In genomic region chr6:68757821-68758220, GRCh38 we compare ENCODE assay signal across 36 cellular contexts.
"Had no signal": no experiment of that assay in that cellular context is flagged by ENCODE, and none has a peak within 500 bp of the region (broad histone marks: within the 10 kb centered on the region; RNA-seq: fewer than 3 reads in every experiment).

No MANE protein-coding gene starts in this region.

- DNase-seq: activated B cell treated with CpG ODN at 0.5 μM for 24 hours; activated CD4-positive, alpha-beta memory T cell treated with anti-CD3 and anti-CD28 coated beads for 36 hours; activated CD4-positive, alpha-beta T cell treated with anti-CD3 and anti-CD28 coated beads for 4 hours; activated CD4-positive, alpha-beta T cell treated with anti-CD3 and anti-CD28 coated beads, Interleukin-2, amount 10 ng/mL, durations not matched to agents 24 days and 14 days; activated CD4-positive, alpha-beta T cell treated with anti-CD3 and anti-CD28 coated beads, Interleukin-2, amount 50 U/mL, for 1 hour; activated CD4-positive, alpha-beta T cell treated with anti-CD3 and anti-CD28 coated beads, Interleukin-2, amount 50 U/mL, for 4 hours; activated CD4-positive, CD25-positive, alpha-beta regulatory T cell treated with anti-CD3 and anti-CD28 coated beads, Interleukin-2, amount 50 U/mL, for 72 hours; activated CD8-positive, alpha-beta memory T cell treated with anti-CD3 and anti-CD28 coated beads, Interleukin-2, amount 50 U/mL, for 4 hours; activated CD8-positive, alpha-beta T cell treated with anti-CD3 and anti-CD28 coated beads for 36 hours; activated effector memory CD4-positive, alpha-beta T cell treated with anti-CD3 and anti-CD28 coated beads, Interleukin-2, amount 50 U/mL, for 16 hours; activated gamma-delta T cell treated with Interleukin-2 at 50 U/mL for 16 hours; activated naive CD4-positive, alpha-beta T cell; activated naive CD4-positive, alpha-beta T cell treated with anti-CD3 and anti-CD28 coated beads for 36 hours; activated naive CD4-positive, alpha-beta T cell treated with anti-CD3 and anti-CD28 coated beads, Interleukin-2, amount 50 U/mL, for 16 hours; activated naive CD8-positive, alpha-beta T cell treated with anti-CD3 and anti-CD28 coated beads for 36 hours; activated T-cell treated with anti-CD3 and anti-CD28 coated beads for 4 hours; activated T-cell treated with anti-CD3 and anti-CD28 coated beads, Interleukin-2, amount 50 U/mL, for 1 hour; activated T-cell treated with anti-CD3 and anti-CD28 coated beads, Interleukin-2, amount 50 U/mL, for 4 hours; activated T-cell treated with anti-CD3 and anti-CD28 coated beads, Interleukin-2, amount 50 U/mL, for 72 hours; adrenal gland; amniotic stem cell; aorta; body of pancreas; brain microvascular endothelial cell; central memory CD4-positive, alpha-beta T cell; T-helper 2 cell; T-helper 9 cell had no signal

- H3K9me3 Mint-ChIP-seq: activated B cell treated with CpG ODN at 0.5 μM for 24 hours; activated CD4-positive, alpha-beta memory T cell treated with anti-CD3 and anti-CD28 coated beads for 36 hours; activated CD4-positive, alpha-beta T cell treated with anti-CD3 and anti-CD28 coated beads, Interleukin-2, amount 10 ng/mL, durations not matched to agents 24 days and 14 days; activated CD8-positive, alpha-beta T cell treated with anti-CD3 and anti-CD28 coated beads for 36 hours; activated naive CD4-positive, alpha-beta T cell treated with anti-CD3 and anti-CD28 coated beads for 36 hours; activated naive CD4-positive, alpha-beta T cell treated with anti-CD3 and anti-CD28 coated beads, Interleukin-2, amount 50 U/mL, for 72 hours; activated naive CD8-positive, alpha-beta T cell treated with anti-CD3 and anti-CD28 coated beads for 36 hours; activated T-cell treated with anti-CD3 and anti-CD28 coated beads, Interleukin-2, amount 50 U/mL, for 4 hours; activated T-cell treated with anti-CD3 and anti-CD28 coated beads, Interleukin-2, amount 50 U/mL, for 72 hours; activated T-helper 1 cell treated with anti-CD3 and anti-CD28 coated beads, Interleukin-12 subunit alpha, Interleukin-12 subunit beta, Interleukin-2, Interleukin-4 antibody, amounts not matched to agents 30 ng/mL and 10 ng/mL and 1 ng/mL, durations not matched to agents 14 hours and 24 hours and 36 hours; activated T-helper 17 cell treated with anti-CD3 and anti-CD28 coated beads, Interleukin-2, amount 50 U/mL, for 72 hours; T-helper 1 cell treated with Interleukin-12 subunit alpha and Interleukin-12 subunit beta and Interleukin-4 antibody, amounts not matched to agents 30 μg/mL and 1 μg/mL, for 36 hours; T-helper 2 cell treated with Interferon-gamma antibody and Interleukin-4, amounts not matched to agents 5 μg/mL and 100 μg/mL, for 36 hours had no signal

- H3K27me3 ChIP-seq: adrenal gland, body of pancreas, brain microvascular endothelial cell, breast epithelium had no signal

- H3K4me3 ChIP-seq: adrenal gland, body of pancreas, breast epithelium had no signal

- H3K27ac Mint-ChIP-seq: activated B cell treated with CpG ODN at 0.5 μM for 24 hours; activated CD4-positive, alpha-beta memory T cell treated with anti-CD3 and anti-CD28 coated beads for 36 hours; activated CD4-positive, alpha-beta T cell treated with anti-CD3 and anti-CD28 coated beads, Interleukin-2, amount 10 ng/mL, durations not matched to agents 24 days and 14 days; activated CD8-positive, alpha-beta T cell treated with anti-CD3 and anti-CD28 coated beads for 36 hours; activated naive CD4-positive, alpha-beta T cell treated with anti-CD3 and anti-CD28 coated beads for 36 hours; activated naive CD4-positive, alpha-beta T cell treated with anti-CD3 and anti-CD28 coated beads, Interleukin-2, amount 50 U/mL, for 72 hours; activated naive CD8-positive, alpha-beta T cell treated with anti-CD3 and anti-CD28 coated beads for 36 hours; activated T-cell treated with anti-CD3 and anti-CD28 coated beads, Interleukin-2, amount 50 U/mL, for 72 hours; activated T-helper 1 cell treated with anti-CD3 and anti-CD28 coated beads, Interleukin-12 subunit alpha, Interleukin-12 subunit beta, Interleukin-2, Interleukin-4 antibody, amounts not matched to agents 30 ng/mL and 10 ng/mL and 1 ng/mL, durations not matched to agents 14 hours and 24 hours and 36 hours; activated T-helper 17 cell treated with anti-CD3 and anti-CD28 coated beads, Interleukin-2, amount 50 U/mL, for 72 hours; T-helper 1 cell treated with Interleukin-12 subunit alpha and Interleukin-12 subunit beta and Interleukin-4 antibody, amounts not matched to agents 30 μg/mL and 1 μg/mL, for 36 hours; T-helper 2 cell treated with Interferon-gamma antibody and Interleukin-4, amounts not matched to agents 5 μg/mL and 100 μg/mL, for 36 hours had no signal

- H3K27me3 Mint-ChIP-seq: activated B cell treated with CpG ODN at 0.5 μM for 24 hours; activated CD4-positive, alpha-beta memory T cell treated with anti-CD3 and anti-CD28 coated beads for 36 hours; activated CD4-positive, alpha-beta T cell treated with anti-CD3 and anti-CD28 coated beads, Interleukin-2, amount 10 ng/mL, durations not matched to agents 24 days and 14 days; activated CD8-positive, alpha-beta T cell treated with anti-CD3 and anti-CD28 coated beads for 36 hours had no signal

- ATAC-seq: activated CD8-positive, alpha-beta T cell treated with anti-CD3 and anti-CD28 coated beads for 36 hours; activated naive CD4-positive, alpha-beta T cell treated with anti-CD3 and anti-CD28 coated beads, Interleukin-2, amount 50 U/mL, for 72 hours; activated T-cell treated with anti-CD3 and anti-CD28 coated beads, Interleukin-2, amount 50 U/mL, for 4 hours; activated T-cell treated with anti-CD3 and anti-CD28 coated beads, Interleukin-2, amount 50 U/mL, for 72 hours; activated T-helper 17 cell treated with anti-CD3 and anti-CD28 coated beads, Interleukin-2, amount 50 U/mL, for 72 hours; body of pancreas had no signal

- FAIRE-seq: astrocyte, TTC549 had no signal

- H3K36me3 ChIP-seq: adrenal gland, brain microvascular endothelial cell, breast epithelium had no signal

- H3K36me3 Mint-ChIP-seq: activated CD4-positive, alpha-beta memory T cell treated with anti-CD3 and anti-CD28 coated beads for 36 hours; activated naive CD4-positive, alpha-beta T cell treated with anti-CD3 and anti-CD28 coated beads, Interleukin-2, amount 50 U/mL, for 72 hours; activated naive CD8-positive, alpha-beta T cell treated with anti-CD3 and anti-CD28 coated beads for 36 hours had no signal

- H3K9me3 ChIP-seq: adrenal gland, body of pancreas, breast epithelium had no signal

- H3K27ac ChIP-seq: adrenal gland, body of pancreas, brain microvascular endothelial cell, breast epithelium, VCaP had no signal

- H3K4me1 ChIP-seq: adrenal gland, body of pancreas, breast epithelium had no signal

- H3K4me3 Mint-ChIP-seq: activated B cell treated with CpG ODN at 0.5 μM for 24 hours; activated CD4-positive, alpha-beta memory T cell treated with anti-CD3 and anti-CD28 coated beads for 36 hours; activated CD4-positive, alpha-beta T cell treated with anti-CD3 and anti-CD28 coated beads, Interleukin-2, amount 10 ng/mL, durations not matched to agents 24 days and 14 days; activated CD8-positive, alpha-beta T cell treated with anti-CD3 and anti-CD28 coated beads for 36 hours; activated naive CD4-positive, alpha-beta T cell treated with anti-CD3 and anti-CD28 coated beads for 36 hours; activated naive CD8-positive, alpha-beta T cell treated with anti-CD3 and anti-CD28 coated beads for 36 hours; activated T-cell treated with anti-CD3 and anti-CD28 coated beads, Interleukin-2, amount 50 U/mL, for 4 hours; activated T-cell treated with anti-CD3 and anti-CD28 coated beads, Interleukin-2, amount 50 U/mL, for 72 hours; activated T-helper 1 cell treated with anti-CD3 and anti-CD28 coated beads, Interleukin-12 subunit alpha, Interleukin-12 subunit beta, Interleukin-2, Interleukin-4 antibody, amounts not matched to agents 30 ng/mL and 10 ng/mL and 1 ng/mL, durations not matched to agents 14 hours and 24 hours and 36 hours; activated T-helper 17 cell treated with anti-CD3 and anti-CD28 coated beads, Interleukin-2, amount 50 U/mL, for 72 hours; T-helper 1 cell treated with Interleukin-12 subunit alpha and Interleukin-12 subunit beta and Interleukin-4 antibody, amounts not matched to agents 30 μg/mL and 1 μg/mL, for 36 hours; T-helper 2 cell treated with Interferon-gamma antibody and Interleukin-4, amounts not matched to agents 5 μg/mL and 100 μg/mL, for 36 hours had no signal

- H3K4me1 Mint-ChIP-seq: activated B cell treated with CpG ODN at 0.5 μM for 24 hours; activated CD4-positive, alpha-beta T cell treated with anti-CD3 and anti-CD28 coated beads, Interleukin-2, amount 10 ng/mL, durations not matched to agents 24 days and 14 days; activated naive CD8-positive, alpha-beta T cell treated with anti-CD3 and anti-CD28 coated beads for 36 hours; activated T-helper 17 cell treated with anti-CD3 and anti-CD28 coated beads, Interleukin-2, amount 50 U/mL, for 72 hours had no signal
